Comparison of ENCODE assay signal across 8 cellular contexts in the genomic region with DNA sequence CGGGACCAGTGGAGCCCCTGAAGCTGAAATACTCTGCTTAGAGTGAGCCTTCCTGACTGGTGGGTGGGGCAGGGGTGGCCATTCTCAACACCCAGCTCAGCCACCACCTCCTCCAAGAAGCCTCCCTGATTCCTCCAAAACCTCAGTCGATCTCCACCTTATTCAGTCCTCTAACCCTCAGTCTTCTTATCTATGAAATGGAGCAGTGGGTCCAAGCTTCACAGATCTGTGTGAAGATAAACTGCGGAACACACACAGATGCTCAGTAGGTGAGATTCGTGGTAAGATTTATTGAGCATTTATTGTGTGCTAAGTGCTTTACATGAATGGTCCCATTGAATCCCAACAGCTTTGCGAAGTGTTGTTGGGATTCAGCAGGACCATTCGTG.
DNase-seq lines count a peak whose midpoint lies in the region; TF ChIP-seq lines count a peak whose summit lies in the region.
"Had no signal": no experiment of that assay in that cellular context is flagged by ENCODE, and none has a peak within 500 bp of the region (broad histone marks: within the 10 kb centered on the region; RNA-seq: fewer than 3 reads in every experiment).

No MANE protein-coding gene starts in this region.

- CTCF ChIA-PET in HEK293T (lab: Yijun Ruan, JAX): no interaction called here

- no peaks in the 10 kb centered on the region for H4K20me1 ChIP-seq in OCI-LY1 (ENCODE audit: insufficient read depth, low read length)

- POLR2A ChIA-PET in HEK293T (lab: Yijun Ruan, JAX): no interaction called here

- no peaks in the 10 kb centered on the region for H3K36me3 ChIP-seq in OCI-LY1 (ENCODE audit: insufficient read depth, low read length)
- H3K36me3 ChIP-seq in effector memory CD4-positive, alpha-beta T cell (ENCODE audit: control insufficient read depth, insufficient read depth, low read length): no peaks in the 10 kb centered on the region

- DNase-seq in effector memory CD4-positive, alpha-beta T cell: no peak
- DNase-seq in HuH-7.5 (ENCODE audit: low spot score) (no peak), SW480 (ENCODE audit: low spot score) (no peak), HEK293T (ENCODE audit: extremely low spot score) (no peak)
- DNase-seq: NCI-H69 had no signal

- H3K4me3 ChIP-seq in GM12875 (ENCODE audit: low read depth, low read length) (peak overlapping the region; percentile 38), OCI-LY1 (ENCODE audit: low read depth, low read length, poor library complexity, severe bottlenecking) (no peak overlapping the region), skin epidermis (no peak overlapping the region)
- no peak overlapping the region for H3K4me3 ChIP-seq in effector memory CD4-positive, alpha-beta T cell (ENCODE audit: insufficient read depth, low read depth, low read length, poor library complexity, severe bottlenecking)

- H3K27ac ChIP-seq in OCI-LY1 (ENCODE audit: low read depth, low read length, poor library complexity, severe bottlenecking) (peak overlapping the region; percentile 97), skin epidermis (peak overlapping the region in 16 of 21 experiments; percentile 17 to 91 (median 70))
- H3K27ac ChIP-seq in effector memory CD4-positive, alpha-beta T cell (ENCODE audit: insufficient read depth, low read length, poor library complexity, severe bottlenecking): peak overlapping the region; percentile 99

- H3K27me3 ChIP-seq in OCI-LY1 (ENCODE audit: insufficient read depth, low read length): no peaks in the 10 kb centered on the region
- no peaks in the 10 kb centered on the region for H3K27me3 ChIP-seq in effector memory CD4-positive, alpha-beta T cell (replicated peaks; ENCODE audit: control insufficient read depth, insufficient read depth, low read length, poor library complexity, severe bottlenecking)

- no peaks in the 10 kb centered on the region for H3F3A ChIP-seq in OCI-LY1 (ENCODE audit: insufficient read depth, low read length)

- H3K79me2 ChIP-seq in OCI-LY1 (ENCODE audit: insufficient read depth, low read length): no peaks in the 10 kb centered on the region

- peak overlapping the region; percentile 63; the same call in 1 of the 2 replicates for H3K4me2 ChIP-seq in OCI-LY1 (ENCODE audit: low read length)

- no peak overlapping the region for H2AFZ ChIP-seq in OCI-LY1 (ENCODE audit: low read length)

- no peaks in the 10 kb centered on the region for H3K9me2 ChIP-seq in OCI-LY1 (ENCODE audit: low read depth, low read length)

- TF ChIP-seq CTCF in GM12875 (IDR thresholded peaks at IDR 0.05; ENCODE audit: borderline replicate concordance, insufficient read depth, low read depth, low read length) (no peak), OCI-LY1 (IDR thresholded peaks at IDR 0.05; ENCODE audit: low read length) (no peak)

- H3K4me1 ChIP-seq in OCI-LY1 (ENCODE audit: insufficient read depth, low read length, severe bottlenecking): peaks cover 62% of the 10 kb centered on the region
- H3K4me1 ChIP-seq in effector memory CD4-positive, alpha-beta T cell (ENCODE audit: control insufficient read depth, insufficient read depth, low read length, poor library complexity, severe bottlenecking): peaks cover 55% of the 10 kb centered on the region

- no peaks in the 10 kb centered on the region for H3K9me3 ChIP-seq in OCI-LY1 (ENCODE audit: low read length)
- H3K9me3 ChIP-seq in effector memory CD4-positive, alpha-beta T cell (ENCODE audit: control insufficient read depth, low read length): no peaks in the 10 kb centered on the region

- H3K9ac ChIP-seq in OCI-LY1 (ENCODE audit: low read length): peak overlapping the region; percentile 61; the same call in 1 of the 2 replicates

TF ChIP-seq in HEK293T, 16 proteins besides CTCF, POLR2A, EP300 and RAD21:
- no peak for TF ChIP-seq L3MBTL2 (conservative IDR thresholded peaks at IDR 0.05)
- TF ChIP-seq ZNF384 (IDR thresholded peaks at IDR 0.05): no peak
- TF ChIP-seq FOXA1 (IDR thresholded peaks at IDR 0.05): no peak
- TF ChIP-seq, protein P1, sequence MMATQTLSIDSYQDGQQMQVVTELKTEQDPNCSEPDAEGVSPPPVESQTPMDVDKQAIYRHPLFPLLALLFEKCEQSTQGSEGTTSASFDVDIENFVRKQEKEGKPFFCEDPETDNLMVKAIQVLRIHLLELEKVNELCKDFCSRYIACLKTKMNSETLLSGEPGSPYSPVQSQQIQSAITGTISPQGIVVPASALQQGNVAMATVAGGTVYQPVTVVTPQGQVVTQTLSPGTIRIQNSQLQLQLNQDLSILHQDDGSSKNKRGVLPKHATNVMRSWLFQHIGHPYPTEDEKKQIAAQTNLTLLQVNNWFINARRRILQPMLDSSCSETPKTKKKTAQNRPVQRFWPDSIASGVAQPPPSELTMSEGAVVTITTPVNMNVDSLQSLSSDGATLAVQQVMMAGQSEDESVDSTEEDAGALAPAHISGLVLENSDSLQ (IDR thresholded peaks at IDR 0.05): no peak
- TF ChIP-seq HDGF (IDR thresholded peaks at IDR 0.05; ENCODE audit: borderline replicate concordance): no peak
- TF ChIP-seq CTBP1 (IDR thresholded peaks at IDR 0.05; ENCODE audit: borderline replicate concordance): no peak
- TF ChIP-seq FOXM1 (IDR thresholded peaks at IDR 0.05; ENCODE audit: borderline replicate concordance): no peak
- no peak for TF ChIP-seq FOXK2 (IDR thresholded peaks at IDR 0.05)
- no peak for TF ChIP-seq TARDBP (IDR thresholded peaks at IDR 0.05)
- TF ChIP-seq ARNT (IDR thresholded peaks at IDR 0.05): no peak
- no peak for TF ChIP-seq SUZ12 (IDR thresholded peaks at IDR 0.05)
- TF ChIP-seq BHLHE40 (IDR thresholded peaks at IDR 0.05; ENCODE audit: borderline replicate concordance): no peak
- TF ChIP-seq SP1 (IDR thresholded peaks at IDR 0.05): no peak
- TF ChIP-seq ELF4 (IDR thresholded peaks at IDR 0.05): no peak
- no peak for TF ChIP-seq NFRKB (IDR thresholded peaks at IDR 0.05)
- TF ChIP-seq LEF1 (IDR thresholded peaks at IDR 0.05; ENCODE audit: borderline replicate concordance): no peak
